In genomic region chr3:63862804-63863149, GRCh38 we compare ENCODE assay signal across 1 cellular context.
TF ChIP-seq lines count a peak whose summit lies in the region.

No MANE protein-coding gene starts in this region.

TF ChIP-seq in H1, 55 proteins besides CTCF, POLR2A, EP300 and RAD21:
- TF ChIP-seq GABPA (IDR thresholded peaks at IDR 0.05; ENCODE audit: borderline replicate concordance, insufficient read depth, low read length) (no peak), HDAC2 (IDR thresholded peaks at IDR 0.05; ENCODE audit: borderline replicate concordance in 1 of 2, low read depth in 2 of 2, low read length in 2 of 2) (no peak), GTF2F1 (IDR thresholded peaks at IDR 0.05; ENCODE audit: borderline replicate concordance, low read depth, low read length) (no peak)
